In genomic region chr2:190319557-190320498, GRCh38 we compare ENCODE assay signal across 1 cellular context.
TF ChIP-seq lines count a peak whose summit lies in the region.

TSS of gene HIBCH (minus strand) at chr2:190319826. CDS start at chr2:190319750, 76 bp downstream.

TF ChIP-seq in HepG2, 621 proteins besides CTCF, POLR2A, EP300 and RAD21 (continued from another document and continues in another):
- TF ChIP-seq ZNF407 (CRISPR knock-in tag; IDR thresholded peaks at IDR 0.05; ENCODE audit: not compliant biosample characterization) (peak; percentile 83), ZNF776 (CRISPR knock-in tag; IDR thresholded peaks at IDR 0.05) (peak; percentile 87), RFX1 (IDR thresholded peaks at IDR 0.05) (no peak), ELF3 (CRISPR knock-in tag; IDR thresholded peaks at IDR 0.05) (peak; percentile 99), FOXA3 (CRISPR knock-in tag; IDR thresholded peaks at IDR 0.05) (peak; percentile 84), ZNF317 (CRISPR knock-in tag; IDR thresholded peaks at IDR 0.05) (peak; percentile 87), NR1H2 (CRISPR knock-in tag; IDR thresholded peaks at IDR 0.05; ENCODE audit: borderline replicate concordance, low read depth) (no peak), ZNF547 (CRISPR knock-in tag; IDR thresholded peaks at IDR 0.05) (peak; percentile 78; the same call in 1 of the 2 replicates), TBP (CRISPR knock-in tag; IDR thresholded peaks at IDR 0.05) (no peak), ZFX (CRISPR knock-in tag; IDR thresholded peaks at IDR 0.05; ENCODE audit: low read depth) (peak; percentile 67; the same call in 1 of the 2 replicates), ZKSCAN1 (IDR thresholded peaks at IDR 0.05; ENCODE audit: low read length) (peak; percentile 46; the same call in 1 of the 2 replicates), ZNF75D (CRISPR knock-in tag; IDR thresholded peaks at IDR 0.05; ENCODE audit: borderline replicate concordance) (no peak), ZSCAN12 (CRISPR knock-in tag; IDR thresholded peaks at IDR 0.05) (no peak), SATB2 (CRISPR knock-in tag; IDR thresholded peaks at IDR 0.05) (no peak), RNF2 (conservative IDR thresholded peaks at IDR 0.05; ENCODE audit: low read depth) (peak; percentile 50; the same call in 1 of the 2 replicates), MED1 (CRISPR knock-in tag; IDR thresholded peaks at IDR 0.05) (peak; percentile 91), ZNF253 (CRISPR knock-in tag; IDR thresholded peaks at IDR 0.05; ENCODE audit: borderline replicate concordance) (peak; percentile 89; the same call in 1 of the 2 replicates), ZNF10 (CRISPR knock-in tag; IDR thresholded peaks at IDR 0.05; ENCODE audit: borderline replicate concordance, low read depth) (no peak), SMAD1 (CRISPR knock-in tag; IDR thresholded peaks at IDR 0.05; ENCODE audit: borderline replicate concordance, low read depth) (no peak; the same call in 1 of the 2 replicates), ZNF224 (CRISPR knock-in tag; IDR thresholded peaks at IDR 0.05) (no peak), GATAD2A (CRISPR knock-in tag; IDR thresholded peaks at IDR 0.05) (peak; percentile 89), FUBP1 (CRISPR knock-in tag; IDR thresholded peaks at IDR 0.05; ENCODE audit: borderline replicate concordance) (no peak; the same call in 1 of the 2 replicates), TFAP4 (IDR thresholded peaks at IDR 0.05; ENCODE audit: borderline replicate concordance, low read depth) (peak; percentile 80; the same call in 1 of the 2 replicates), SP5 (CRISPR knock-in tag; IDR thresholded peaks at IDR 0.05; ENCODE audit: borderline replicate concordance, low read depth) (peak; percentile 98), AGO1 (IDR thresholded peaks at IDR 0.05; ENCODE audit: low read depth, low read length, poor library complexity, severe bottlenecking) (peak; percentile 62), HCFC1 (IDR thresholded peaks at IDR 0.05; ENCODE audit: low read depth, low read length) (peak; percentile 55), RBM39 (IDR thresholded peaks at IDR 0.05; ENCODE audit: low read depth, low read length, poor library complexity, severe bottlenecking) (peak; percentile 77)
- TF ChIP-seq, protein P1, sequence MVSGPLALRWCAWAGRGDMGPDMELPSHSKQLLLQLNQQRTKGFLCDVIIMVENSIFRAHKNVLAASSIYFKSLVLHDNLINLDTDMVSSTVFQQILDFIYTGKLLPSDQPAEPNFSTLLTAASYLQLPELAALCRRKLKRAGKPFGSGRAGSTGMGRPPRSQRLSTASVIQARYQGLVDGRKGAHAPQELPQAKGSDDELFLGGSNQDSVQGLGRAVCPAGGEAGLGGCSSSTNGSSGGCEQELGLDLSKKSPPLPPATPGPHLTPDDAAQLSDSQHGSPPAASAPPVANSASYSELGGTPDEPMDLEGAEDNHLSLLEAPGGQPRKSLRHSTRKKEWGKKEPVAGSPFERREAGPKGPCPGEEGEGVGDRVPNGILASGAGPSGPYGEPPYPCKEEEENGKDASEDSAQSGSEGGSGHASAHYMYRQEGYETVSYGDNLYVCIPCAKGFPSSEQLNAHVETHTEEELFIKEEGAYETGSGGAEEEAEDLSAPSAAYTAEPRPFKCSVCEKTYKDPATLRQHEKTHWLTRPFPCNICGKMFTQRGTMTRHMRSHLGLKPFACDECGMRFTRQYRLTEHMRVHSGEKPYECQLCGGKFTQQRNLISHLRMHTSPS (CRISPR knock-in tag; IDR thresholded peaks at IDR 0.05; ENCODE audit: low read depth) = no peak
- TF ChIP-seq, protein P2, sequence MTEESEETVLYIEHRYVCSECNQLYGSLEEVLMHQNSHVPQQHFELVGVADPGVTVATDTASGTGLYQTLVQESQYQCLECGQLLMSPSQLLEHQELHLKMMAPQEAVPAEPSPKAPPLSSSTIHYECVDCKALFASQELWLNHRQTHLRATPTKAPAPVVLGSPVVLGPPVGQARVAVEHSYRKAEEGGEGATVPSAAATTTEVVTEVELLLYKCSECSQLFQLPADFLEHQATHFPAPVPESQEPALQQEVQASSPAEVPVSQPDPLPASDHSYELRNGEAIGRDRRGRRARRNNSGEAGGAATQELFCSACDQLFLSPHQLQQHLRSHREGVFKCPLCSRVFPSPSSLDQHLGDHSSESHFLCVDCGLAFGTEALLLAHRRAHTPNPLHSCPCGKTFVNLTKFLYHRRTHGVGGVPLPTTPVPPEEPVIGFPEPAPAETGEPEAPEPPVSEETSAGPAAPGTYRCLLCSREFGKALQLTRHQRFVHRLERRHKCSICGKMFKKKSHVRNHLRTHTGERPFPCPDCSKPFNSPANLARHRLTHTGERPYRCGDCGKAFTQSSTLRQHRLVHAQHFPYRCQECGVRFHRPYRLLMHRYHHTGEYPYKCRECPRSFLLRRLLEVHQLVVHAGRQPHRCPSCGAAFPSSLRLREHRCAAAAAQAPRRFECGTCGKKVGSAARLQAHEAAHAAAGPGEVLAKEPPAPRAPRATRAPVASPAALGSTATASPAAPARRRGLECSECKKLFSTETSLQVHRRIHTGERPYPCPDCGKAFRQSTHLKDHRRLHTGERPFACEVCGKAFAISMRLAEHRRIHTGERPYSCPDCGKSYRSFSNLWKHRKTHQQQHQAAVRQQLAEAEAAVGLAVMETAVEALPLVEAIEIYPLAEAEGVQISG (CRISPR knock-in tag; IDR thresholded peaks at IDR 0.05) = peak; percentile 99
- TF ChIP-seq, protein P3, sequence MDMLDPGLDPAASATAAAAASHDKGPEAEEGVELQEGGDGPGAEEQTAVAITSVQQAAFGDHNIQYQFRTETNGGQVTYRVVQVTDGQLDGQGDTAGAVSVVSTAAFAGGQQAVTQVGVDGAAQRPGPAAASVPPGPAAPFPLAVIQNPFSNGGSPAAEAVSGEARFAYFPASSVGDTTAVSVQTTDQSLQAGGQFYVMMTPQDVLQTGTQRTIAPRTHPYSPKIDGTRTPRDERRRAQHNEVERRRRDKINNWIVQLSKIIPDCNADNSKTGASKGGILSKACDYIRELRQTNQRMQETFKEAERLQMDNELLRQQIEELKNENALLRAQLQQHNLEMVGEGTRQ (IDR thresholded peaks at IDR 0.05; ENCODE audit: low read depth, low read length) = no peak
- TF ChIP-seq, protein P3 (CRISPR knock-in tag; IDR thresholded peaks at IDR 0.05; ENCODE audit: borderline replicate concordance) = no peak
- TF ChIP-seq, protein P4, sequence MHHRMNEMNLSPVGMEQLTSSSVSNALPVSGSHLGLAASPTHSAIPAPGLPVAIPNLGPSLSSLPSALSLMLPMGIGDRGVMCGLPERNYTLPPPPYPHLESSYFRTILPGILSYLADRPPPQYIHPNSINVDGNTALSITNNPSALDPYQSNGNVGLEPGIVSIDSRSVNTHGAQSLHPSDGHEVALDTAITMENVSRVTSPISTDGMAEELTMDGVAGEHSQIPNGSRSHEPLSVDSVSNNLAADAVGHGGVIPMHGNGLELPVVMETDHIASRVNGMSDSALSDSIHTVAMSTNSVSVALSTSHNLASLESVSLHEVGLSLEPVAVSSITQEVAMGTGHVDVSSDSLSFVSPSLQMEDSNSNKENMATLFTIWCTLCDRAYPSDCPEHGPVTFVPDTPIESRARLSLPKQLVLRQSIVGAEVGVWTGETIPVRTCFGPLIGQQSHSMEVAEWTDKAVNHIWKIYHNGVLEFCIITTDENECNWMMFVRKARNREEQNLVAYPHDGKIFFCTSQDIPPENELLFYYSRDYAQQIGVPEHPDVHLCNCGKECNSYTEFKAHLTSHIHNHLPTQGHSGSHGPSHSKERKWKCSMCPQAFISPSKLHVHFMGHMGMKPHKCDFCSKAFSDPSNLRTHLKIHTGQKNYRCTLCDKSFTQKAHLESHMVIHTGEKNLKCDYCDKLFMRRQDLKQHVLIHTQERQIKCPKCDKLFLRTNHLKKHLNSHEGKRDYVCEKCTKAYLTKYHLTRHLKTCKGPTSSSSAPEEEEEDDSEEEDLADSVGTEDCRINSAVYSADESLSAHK (CRISPR knock-in tag; IDR thresholded peaks at IDR 0.05; ENCODE audit: borderline replicate concordance) = 0 out of 2 replicates have a peak, but pooled peaks have one; percentile 21
- TF ChIP-seq, protein P5, sequence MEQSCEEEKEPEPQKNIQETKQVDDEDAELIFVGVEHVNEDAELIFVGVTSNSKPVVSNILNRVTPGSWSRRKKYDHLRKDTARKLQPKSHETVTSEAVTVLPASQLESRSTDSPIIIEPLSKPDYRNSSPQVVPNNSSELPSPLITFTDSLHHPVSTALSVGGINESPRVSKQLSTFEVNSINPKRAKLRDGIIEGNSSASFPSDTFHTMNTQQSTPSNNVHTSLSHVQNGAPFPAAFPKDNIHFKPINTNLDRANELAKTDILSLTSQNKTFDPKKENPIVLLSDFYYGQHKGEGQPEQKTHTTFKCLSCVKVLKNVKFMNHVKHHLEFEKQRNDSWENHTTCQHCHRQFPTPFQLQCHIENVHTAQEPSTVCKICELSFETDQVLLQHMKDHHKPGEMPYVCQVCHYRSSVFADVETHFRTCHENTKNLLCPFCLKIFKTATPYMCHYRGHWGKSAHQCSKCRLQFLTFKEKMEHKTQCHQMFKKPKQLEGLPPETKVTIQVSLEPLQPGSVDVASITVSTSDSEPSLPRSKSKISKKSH (CRISPR knock-in tag; IDR thresholded peaks at IDR 0.05; ENCODE audit: borderline replicate concordance) = 0 out of 2 replicates have a peak, but pooled peaks have one; percentile 67
